In the genomic region with DNA sequence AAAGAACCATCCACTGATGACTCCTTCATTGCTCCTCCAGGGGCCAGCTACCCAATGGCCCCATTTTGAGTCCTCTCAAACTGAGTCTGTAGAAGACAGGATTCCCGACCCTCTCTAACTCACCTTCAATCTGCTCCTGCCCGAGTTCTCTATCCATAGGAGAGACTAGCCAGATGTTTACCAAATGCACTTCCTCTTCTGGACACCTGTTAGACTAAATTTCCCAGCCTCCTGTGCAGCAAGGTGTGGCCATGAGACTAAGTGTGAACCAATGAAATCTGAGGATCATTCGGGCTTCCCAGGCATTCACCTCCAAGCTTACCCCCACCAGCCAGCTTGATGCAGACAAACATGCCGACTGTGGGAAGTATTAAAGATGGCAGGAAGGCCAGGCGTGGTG, we compare ENCODE assay signal across 1 cellular context.
TF ChIP-seq lines count a peak whose summit lies in the region.

No MANE protein-coding gene starts in this region.

TF ChIP-seq in GM12878, 131 proteins besides CTCF, POLR2A, EP300 and RAD21:
- TF ChIP-seq RCOR1 (conservative IDR thresholded peaks at IDR 0.05; ENCODE audit: low read depth, low read length) (no peak), TCF12 (IDR thresholded peaks at IDR 0.05; ENCODE audit: low read depth, low read length) (peak; percentile 17; the same call in 1 of the 2 replicates), SPI1 (IDR thresholded peaks at IDR 0.05; ENCODE audit: borderline replicate concordance, insufficient read depth, low read depth, low read length) (peak; percentile 72; the same call in 1 of the 2 replicates)
